14 cellular contexts compared by ENCODE assay signal in genomic region chr16:28283798-28284577, GRCh38. TPM values are rescaled to one million over a fixed set of nuclear protein-coding genes. Genes with fewer than 3 reads are reported as not detected.
A peak's percentile ranks its signal among the peaks of the same experiment; 100 is the strongest.
DNase-seq lines count a peak whose midpoint lies in the region; ATAC-seq and TF ChIP-seq lines count a peak whose summit lies in the region.
"Had no signal": no experiment of that assay in that cellular context is flagged by ENCODE, and none has a peak within 500 bp of the region (broad histone marks: within the 10 kb centered on the region; RNA-seq: fewer than 3 reads in every experiment).

No MANE protein-coding gene starts in this region.

- 72 to 73% methylated on average over 15 of the region's 15 CpGs for WGBS in heart right ventricle, 2 donors

- in situ Hi-C loops in G401 (cut with HindIII; ENCODE audit: low sequenced_read_pairs) (no loop called here), Panc1 (cut with HindIII; ENCODE audit: low pct_unique_long_range_greater_than_20kb, low sequenced_read_pairs) (no loop called here)

- peak; percentile 39; the same call in 1 of the 2 replicates for ATAC-seq in Panc1
- ATAC-seq in GM21737 (IDR thresholded peaks at IDR 0.05; ENCODE audit: unreplicated experiment) = no peak
- ATAC-seq in heart right ventricle = no peak
- ATAC-seq: Right ventricle myocardium inferior had no signal

- no peaks in the 10 kb centered on the region for H3K79me2 ChIP-seq in osteoblast (ENCODE audit: insufficient read depth, low read length)

- no peaks in the 10 kb centered on the region for H3K9me3 ChIP-seq in Panc1 (ENCODE audit: control insufficient read depth, insufficient read depth, low read depth, low read length)
- no peaks in the 10 kb centered on the region for H3K9me3 ChIP-seq in osteoblast (ENCODE audit: low read depth, low read length)
- no peaks in the 10 kb centered on the region for H3K9me3 ChIP-seq in heart right ventricle
- H3K9me3 ChIP-seq: BLaER1 treated with 17β-estradiol and CSF1 and Interleukin-3, amounts not matched to agents 10 nM and 100 nM had no signal

- H3K27me3 ChIP-seq in Panc1 (ENCODE audit: control insufficient read depth, insufficient read depth, low read length) (no peaks in the 10 kb centered on the region), osteoblast (ENCODE audit: insufficient read depth, low read length) (peaks cover 12% of the 10 kb centered on the region), heart right ventricle (no peaks in the 10 kb centered on the region)
- H3K27me3 ChIP-seq: BLaER1 treated with 17β-estradiol and CSF1 and Interleukin-3, amounts not matched to agents 10 nM and 100 nM had no signal

- no peak overlapping the region for H3K4me2 ChIP-seq in osteoblast (ENCODE audit: insufficient read depth, low read length)
- H3K4me2 ChIP-seq: BLaER1 treated with 17β-estradiol and CSF1 and Interleukin-3, amounts not matched to agents 10 nM and 100 nM had no signal

- BruUV-seq in Panc1 (replicated peaks; lab: Mats Ljungman, UMichigan) = no TSS peak

- H4K20me1 ChIP-seq in osteoblast (ENCODE audit: insufficient read depth, low read length) = no peaks in the 10 kb centered on the region

- H3K36me3 ChIP-seq in Panc1 (ENCODE audit: control insufficient read depth, insufficient read depth, low read length) = no peaks in the 10 kb centered on the region
- no peaks in the 10 kb centered on the region for H3K36me3 ChIP-seq in osteoblast (ENCODE audit: insufficient read depth, low read length)
- peaks cover 0 to 4% (median 0%) of the 10 kb centered on the region in 9 donors for H3K36me3 ChIP-seq in heart right ventricle

- TF ChIP-seq CTCF in Panc1 (IDR thresholded peaks at IDR 0.05) (no peak), osteoblast (IDR thresholded peaks at IDR 0.05; ENCODE audit: extremely low read depth, low read depth, low read length) (no peak), heart right ventricle (IDR thresholded peaks at IDR 0.05) (no peak)

- POLR2A ChIA-PET in Panc1 (lab: Charles Lee) = no interaction called here

- H3K4me3 ChIP-seq in Panc1 (ENCODE audit: low read depth in 2 of 2, low read length in 2 of 2) (no peak overlapping the region), osteoblast (ENCODE audit: insufficient read depth, low read length) (no peak overlapping the region), heart right ventricle (no peak overlapping the region)
- H3K4me3 ChIP-seq: BLaER1 treated with 17β-estradiol and CSF1 and Interleukin-3, amounts not matched to agents 10 nM and 100 nM had no signal

- intact Hi-C loops in Panc1 (cut with micrococcal nuclease; ENCODE audit: unreplicated experiment) (no loop called here), heart right ventricle (cut with DNase I) (no loop called here)

- DNase-seq in G401 (ENCODE audit: low spot score) (peak; percentile 29), Panc1 (ENCODE audit: low read depth, low spot score) (no peak), islet precursor cell (peak; percentile 45), osteoblast (ENCODE audit: insufficient read length, low spot score, missing footprints) (peak; percentile 82), heart right ventricle (no peak)
- DNase-seq in stimulated activated CD4-positive, alpha-beta T cell treated with anti-CD3 and anti-CD28 coated beads, Interleukin-2, amount 100 ng/mL, for 48 hours = no peak
- DNase-seq: COR-L47, KG1, NCI-H1105 treated with DMSO at 0.1 percent for 48 hours, NCI-H187, NCI-H748 treated with DMSO at 0.1 percent for 48 hours had no signal

- no peak overlapping the region for H2AFZ ChIP-seq in osteoblast (ENCODE audit: low read length)

- no peaks in the 10 kb centered on the region for H3K4me1 ChIP-seq in Panc1 (ENCODE audit: control insufficient read depth, insufficient read depth, low read length)
- no peaks in the 10 kb centered on the region for H3K4me1 ChIP-seq in osteoblast (ENCODE audit: insufficient read depth, low read length)
- H3K4me1 ChIP-seq in heart right ventricle = peaks cover 0 to 5% (median 0%) of the 10 kb centered on the region in 9 donors

- no peak overlapping the region for H3K27ac ChIP-seq in Panc1 (ENCODE audit: low read length)
- H3K27ac ChIP-seq in osteoblast (ENCODE audit: low read depth, low read length) = no peak overlapping the region
- no peak overlapping the region for H3K27ac ChIP-seq in heart right ventricle
- H3K27ac ChIP-seq: BLaER1 treated with 17β-estradiol and CSF1 and Interleukin-3, amounts not matched to agents 10 nM and 100 nM had no signal

- CTCF ChIA-PET in Panc1 (lab: Charles Lee) = interaction anchor here (0.5 kb wide), 1 partner anchor 12 kb away, joined by 7 read pairs; no protein-coding TSS in a partner anchor

RNA-seq across cellular contexts. Expression of gene SBK1, which starts 8.3 kb away (rescaled TPM):
- 3.4 and 4.7 TPM in 2 replicates for total RNA-seq in G401 (2014; rRNA removed; shearing (Covaris generic))
- total RNA-seq in Panc1 (2021; ENCODE audit: unreplicated experiment) (2.4 TPM), osteoblast (not detected in 2 replicates), heart right ventricle (1 to 10 TPM; 1.1 to 7.0 (median 3.4) TPM)
- polyA plus RNA-seq in Panc1 (2012; ENCODE audit: insufficient read length) = 5.7 TPM
- 1 to 10 TPM in 1 of 2 donors, under 1 TPM in 1; 0.38 to 2.9 TPM for polyA plus RNA-seq in heart right ventricle

Comparison
In these comparisons a context has a peak if more than half of its experiments do, and no peak if none do; other contexts are left out.
1. DNase-seq: peak in G401 (single experiment), islet precursor cell (single experiment) and osteoblast (single experiment); none in Panc1 (single experiment), stimulated activated CD4-positive, alpha-beta T cell treated with anti-CD3 and anti-CD28 coated beads, Interleukin-2, amount 100 ng/mL, for 48 hours (0 of 2) and heart right ventricle (0 of 2).